Comparison of ENCODE assay signal across 1 cellular context in genomic region chr14:52729925-52730707, GRCh38.
TF ChIP-seq lines count a peak whose summit lies in the region.

Gene STYX, plus strand, starts transcription at chr14:52730166. Its CDS starts 309 bp downstream, at chr14:52730475.

TF ChIP-seq in K562, 482 proteins besides CTCF, POLR2A, EP300 and RAD21 (continued from another document and continues in another):
- TF ChIP-seq ZMIZ1 (IDR thresholded peaks at IDR 0.05; ENCODE audit: low read depth in 2 of 2, low read length in 2 of 2) (no peak), CSDE1 (IDR thresholded peaks at IDR 0.05) (no peak), CHD1 (IDR thresholded peaks at IDR 0.05; ENCODE audit: low read length) (no peak), PRDM10 (IDR thresholded peaks at IDR 0.05; ENCODE audit: partially characterized antibody) (no peak), CEBPZ (IDR thresholded peaks at IDR 0.05; ENCODE audit: borderline replicate concordance, low read depth, low read length) (no peak), CCAR2 (IDR thresholded peaks at IDR 0.05; ENCODE audit: low read depth, low read length) (no peak), ERF (CRISPR knock-in tag; IDR thresholded peaks at IDR 0.05) (no peak), GABPB1 (CRISPR knock-in tag; IDR thresholded peaks at IDR 0.05) (peak; percentile 41; the same call in 1 of the 2 replicates), FOXP4 (CRISPR knock-in tag; IDR thresholded peaks at IDR 0.05; ENCODE audit: borderline replicate concordance) (no peak), ELF2 (CRISPR knock-in tag; IDR thresholded peaks at IDR 0.05) (no peak), ZNF217 (CRISPR knock-in tag; IDR thresholded peaks at IDR 0.05) (no peak), ZNF830 (CRISPR knock-in tag; IDR thresholded peaks at IDR 0.05) (no peak), ARID3B (CRISPR knock-in tag; IDR thresholded peaks at IDR 0.05; ENCODE audit: borderline replicate concordance) (no peak), NONO (IDR thresholded peaks at IDR 0.05; ENCODE audit: low read depth in 2 of 2, low read length in 1 of 2) (no peak), ZFX (CRISPR knock-in tag; IDR thresholded peaks at IDR 0.05) (peak; percentile 72), ETV5 (CRISPR knock-in tag; IDR thresholded peaks at IDR 0.05; ENCODE audit: low read depth) (no peak), ZNF79 (CRISPR knock-in tag; IDR thresholded peaks at IDR 0.05; ENCODE audit: low read depth) (no peak), ZNF592 (IDR thresholded peaks at IDR 0.05) (no peak), ZFP1 (CRISPR knock-in tag; IDR thresholded peaks at IDR 0.05) (no peak), ZNF133 (CRISPR knock-in tag; IDR thresholded peaks at IDR 0.05) (no peak), ZNF24 (IDR thresholded peaks at IDR 0.05) (no peak), ZKSCAN8 (CRISPR knock-in tag; IDR thresholded peaks at IDR 0.05) (no peak), MEIS2 (IDR thresholded peaks at IDR 0.05; ENCODE audit: partially characterized antibody) (peak; percentile 27), CREB3L1 (IDR thresholded peaks at IDR 0.05; ENCODE audit: borderline replicate concordance, low read depth) (no peak), CC2D1A (IDR thresholded peaks at IDR 0.05) (no peak), IFI16 (CRISPR knock-in tag; IDR thresholded peaks at IDR 0.05) (no peak), CXXC5 (CRISPR knock-in tag; IDR thresholded peaks at IDR 0.05) (peak; percentile 55), PTTG1 (tag; IDR thresholded peaks at IDR 0.05; ENCODE audit: low read depth) (no peak), TEAD4 (IDR thresholded peaks at IDR 0.05; ENCODE audit: low read length) (no peak), TEAD4 (CRISPR knock-in tag; IDR thresholded peaks at IDR 0.05; ENCODE audit: borderline replicate concordance) (no peak), ZNF140 (CRISPR knock-in tag; IDR thresholded peaks at IDR 0.05) (no peak), ZNF436 (CRISPR knock-in tag; IDR thresholded peaks at IDR 0.05) (no peak), HDAC6 (IDR thresholded peaks at IDR 0.05; ENCODE audit: low read depth, low read length) (no peak), NCOA6 (IDR thresholded peaks at IDR 0.05) (no peak), ELK3 (CRISPR knock-in tag; IDR thresholded peaks at IDR 0.05) (no peak), MYBL2 (IDR thresholded peaks at IDR 0.05; ENCODE audit: low read depth) (no peak), MYBL2 (CRISPR knock-in tag; IDR thresholded peaks at IDR 0.05; ENCODE audit: borderline replicate concordance) (no peak), ZBTB17 (CRISPR knock-in tag; IDR thresholded peaks at IDR 0.05) (no peak), ZNF12 (CRISPR knock-in tag; IDR thresholded peaks at IDR 0.05) (no peak), ATF4 (CRISPR knock-in tag; IDR thresholded peaks at IDR 0.05) (no peak), L3MBTL2 (IDR thresholded peaks at IDR 0.05) (no peak), PHF21A (IDR thresholded peaks at IDR 0.05; ENCODE audit: borderline replicate concordance, low read depth) (no peak)
